In genomic region chr9:81410201-81410600, GRCh38 we compare ENCODE assay signal across 13 cellular contexts.
DNase-seq lines count a peak whose midpoint lies in the region; ATAC-seq lines count a peak whose summit lies in the region.
"Had no signal": no experiment of that assay in that cellular context is flagged by ENCODE, and none has a peak within 500 bp of the region (broad histone marks: within the 10 kb centered on the region; RNA-seq: fewer than 3 reads in every experiment).

No MANE protein-coding gene starts in this region.

- no peaks in the 10 kb centered on the region for H3K9me3 ChIP-seq in trophoblast cell (ENCODE audit: insufficient read depth, low read depth, low read length)

- H3K79me2 ChIP-seq in trophoblast cell (ENCODE audit: control insufficient read depth, insufficient read depth, low read length, poor library complexity) = no peaks in the 10 kb centered on the region

- no peak overlapping the region for H3K27ac ChIP-seq in trophoblast cell (ENCODE audit: low read depth, low read length)

- no peak overlapping the region for H2BK12ac ChIP-seq in trophoblast cell (ENCODE audit: low read length)

- H3K4me1 ChIP-seq in trophoblast cell (ENCODE audit: control insufficient read depth in 1 of 2, insufficient read depth in 2 of 2, low read length in 2 of 2) = peaks cover 0 to 2% of the 10 kb centered on the region in 2 experiments

- no peak overlapping the region for H3K4ac ChIP-seq in trophoblast cell (ENCODE audit: low read depth, low read length)

- intact Hi-C loops in sciatic nerve (cut with DNase I) = no loop called here

- H4K91ac ChIP-seq in trophoblast cell (ENCODE audit: low read depth, low read length) = no peak overlapping the region

- H2BK5ac ChIP-seq in trophoblast cell (ENCODE audit: low read depth, low read length, poor library complexity) = no peak overlapping the region

- no peak overlapping the region for H2BK120ac ChIP-seq in trophoblast cell (ENCODE audit: insufficient read depth, low read length, poor library complexity)

- no peak overlapping the region for H2AFZ ChIP-seq in trophoblast cell (ENCODE audit: insufficient read depth, low read length, poor library complexity)

- no peak overlapping the region for H3K23ac ChIP-seq in trophoblast cell (ENCODE audit: low read length)

- ATAC-seq in sciatic nerve = no peak

- no CpG with 5 or more reads among the region's 4 CpGs for WGBS in trophoblast cell (ENCODE audit: extremely low coverage, insufficient coverage, insufficient read length)

- peak; percentile 86 for DNase-seq in EL
- DNase-seq in RKO (ENCODE audit: low spot score) = peak; percentile 7
- peak; percentile 33 for DNase-seq in epidermal melanocyte (ENCODE audit: insufficient read length, low spot score)
- DNase-seq in trophoblast cell = peak; percentile 62 to 90
- DNase-seq in effector CD8-positive, alpha-beta T cell (lab: John Stamatoyannopoulos, UW) = no peak
- DNase-seq in sciatic nerve (ENCODE audit: low spot score) = no peak
- DNase-seq in NCI-H146 (lab: John Stamatoyannopoulos, UW) = no peak
- DNase-seq in NCI-H2081 (lab: John Stamatoyannopoulos, UW) = no peak
- DNase-seq: activated effector memory CD4-positive, alpha-beta T cell treated with anti-CD3 and anti-CD28 coated beads, Interleukin-2, amount 50 U/mL, for 16 hours; DMS 273 treated with DMSO at 0.1 percent for 48 hours; NCI-H1092; NCI-H748 treated with DMSO at 0.1 percent for 48 hours; small intestine had no signal

- H3K4me2 ChIP-seq in trophoblast cell (ENCODE audit: low read length) = no peak overlapping the region

- H3K79me1 ChIP-seq in trophoblast cell (ENCODE audit: low read length) = peaks cover 2% of the 10 kb centered on the region

- no peak overlapping the region for H3K4me3 ChIP-seq in trophoblast cell (ENCODE audit: low read depth, low read length)

- H3K18ac ChIP-seq in trophoblast cell (ENCODE audit: low read length) = no peak overlapping the region

- no peak overlapping the region for H4K12ac ChIP-seq in trophoblast cell (ENCODE audit: low read depth, low read length)

- H3K27me3 ChIP-seq in trophoblast cell (ENCODE audit: insufficient read depth, low read length) = no peaks in the 10 kb centered on the region

- H3K36me3 ChIP-seq in trophoblast cell (ENCODE audit: control insufficient read depth in 1 of 2, insufficient read depth in 2 of 2, low read length in 2 of 2) = no peaks in the 10 kb centered on the region

- H3K14ac ChIP-seq in trophoblast cell (ENCODE audit: low read length) = no peak overlapping the region

- H3K9ac ChIP-seq in trophoblast cell (ENCODE audit: low read length) = no peak overlapping the region

- H4K8ac ChIP-seq in trophoblast cell (ENCODE audit: low read depth, low read length) = no peak overlapping the region

- no peak overlapping the region for H2AK5ac ChIP-seq in trophoblast cell (ENCODE audit: low read length)

Comparison
In these comparisons a context has a peak if more than half of its experiments do, and no peak if none do; other contexts are left out.
1. DNase-seq: peak in EL (single experiment), RKO (single experiment), epidermal melanocyte (single experiment) and trophoblast cell (2 of 2); none in effector CD8-positive, alpha-beta T cell (single experiment), sciatic nerve (single experiment), NCI-H146 (single experiment) and NCI-H2081 (0 of 2).